In genomic region chr15:77974416-77975331, GRCh38 we compare ENCODE assay signal across 14 cellular contexts.
DNase-seq lines count a peak whose midpoint lies in the region; ATAC-seq and TF ChIP-seq lines count a peak whose summit lies in the region.
"Had no signal": no experiment of that assay in that cellular context is flagged by ENCODE, and none has a peak within 500 bp of the region (broad histone marks: within the 10 kb centered on the region; RNA-seq: fewer than 3 reads in every experiment).

No MANE protein-coding gene starts in this region.

- H3K36me3 Mint-ChIP-seq in T-helper 2 cell treated with Interferon-gamma antibody and Interleukin-4, amounts not matched to agents 5 μg/mL and 100 μg/mL, for 36 hours (ENCODE audit: low read depth), result no peaks in the 10 kb centered on the region

- peak; percentile 44 for DNase-seq in MG63
- DNase-seq in RWPE2 (ENCODE audit: low spot score), result peak; percentile 71
- no peak for DNase-seq in mesenchymal stem cell
- no peak for DNase-seq in sigmoid colon
- no peak for DNase-seq in T-helper 2 cell treated with Interferon-gamma antibody and Interleukin-4, amounts not matched to agents 5 μg/mL and 100 μg/mL, for 36 hours (ENCODE audit: low spot score)
- DNase-seq: ACHN, AML-193, COR-L47, GF-D8, NCI-H510A treated with DMSO at 0.1 percent for 48 hours, Peyer's patch had no signal

- H3K79me1 ChIP-seq in mesenchymal stem cell (replicated peaks; ENCODE audit: low read length, poor library complexity, severe bottlenecking), result no peaks in the 10 kb centered on the region

- H3K23ac ChIP-seq in mesenchymal stem cell (ENCODE audit: low read length in 2 of 2), result no peak overlapping the region

- no peak overlapping the region for H3K9ac ChIP-seq in mesenchymal stem cell (ENCODE audit: low read length)

- 86% methylated on average over 14 of the region's 14 CpGs for WGBS in mesenchymal stem cell
- 82 to 85% methylated on average over 14 of the region's 14 CpGs for WGBS in sigmoid colon, 2 donors

- intact Hi-C loops in sigmoid colon (cut with DNase I), result loop anchor here (2.0 kb wide), 1 partner anchor 16 kb away; no protein-coding TSS in a partner anchor

- no peak overlapping the region for H4K8ac ChIP-seq in mesenchymal stem cell (ENCODE audit: low read length)

- no peaks in the 10 kb centered on the region for H3K4me1 Mint-ChIP-seq in T-helper 2 cell treated with Interferon-gamma antibody and Interleukin-4, amounts not matched to agents 5 μg/mL and 100 μg/mL, for 36 hours (ENCODE audit: low read depth)

- H3K27ac Mint-ChIP-seq in T-helper 2 cell treated with Interferon-gamma antibody and Interleukin-4, amounts not matched to agents 5 μg/mL and 100 μg/mL, for 36 hours, result no peak overlapping the region

- H2BK120ac ChIP-seq in mesenchymal stem cell (ENCODE audit: low read depth, low read length), result no peak overlapping the region

- H3K36me3 ChIP-seq in MG63, result no peaks in the 10 kb centered on the region
- H3K36me3 ChIP-seq in RWPE2 (ENCODE audit: low read depth), result no peaks in the 10 kb centered on the region
- no peaks in the 10 kb centered on the region for H3K36me3 ChIP-seq in mesenchymal stem cell (ENCODE audit: control insufficient read depth in 1 of 2, insufficient read depth in 2 of 2, low read depth in 1 of 2, low read length in 2 of 2)
- no peaks in the 10 kb centered on the region for H3K36me3 ChIP-seq in sigmoid colon
- H3K36me3 ChIP-seq: Peyer's patch had no signal

- peak overlapping the region; percentile 52 for H4K91ac ChIP-seq in mesenchymal stem cell (ENCODE audit: low read length)

- no peak overlapping the region for H2AFZ ChIP-seq in mesenchymal stem cell (ENCODE audit: low read depth, low read length)

- TF ChIP-seq CTCF in RWPE2 (IDR thresholded peaks at IDR 0.05; ENCODE audit: poor library complexity, severe bottlenecking) (no peak), sigmoid colon (IDR thresholded peaks at IDR 0.05) (no peak)

- peak overlapping the region in 1 of 2 experiments; percentile 49 for H3K14ac ChIP-seq in mesenchymal stem cell (ENCODE audit: low read length in 2 of 2)

- no peak overlapping the region for H2AK5ac ChIP-seq in mesenchymal stem cell (ENCODE audit: low read length, severe bottlenecking)

- H3K4me3 Mint-ChIP-seq in T-helper 2 cell treated with Interferon-gamma antibody and Interleukin-4, amounts not matched to agents 5 μg/mL and 100 μg/mL, for 36 hours, result no peak overlapping the region

- no peaks in the 10 kb centered on the region for H3K27me3 ChIP-seq in MG63
- no peaks in the 10 kb centered on the region for H3K27me3 ChIP-seq in RWPE2 (ENCODE audit: insufficient read depth, poor library complexity, severe bottlenecking)
- no peaks in the 10 kb centered on the region for H3K27me3 ChIP-seq in mesenchymal stem cell (ENCODE audit: control insufficient read depth in 1 of 2, insufficient read depth in 1 of 2, low read length in 2 of 2)
- H3K27me3 ChIP-seq in sigmoid colon, result no peaks in the 10 kb centered on the region
- H3K27me3 ChIP-seq: Peyer's patch had no signal

- no peaks in the 10 kb centered on the region for H3K9me3 Mint-ChIP-seq in T-helper 2 cell treated with Interferon-gamma antibody and Interleukin-4, amounts not matched to agents 5 μg/mL and 100 μg/mL, for 36 hours

- H3K4ac ChIP-seq in mesenchymal stem cell (ENCODE audit: low read depth in 1 of 2, low read length in 2 of 2), result peak overlapping the region in 1 of 2 experiments; percentile 28

- peaks cover 5% of the 10 kb centered on the region for H3K27me3 Mint-ChIP-seq in T-helper 2 cell treated with Interferon-gamma antibody and Interleukin-4, amounts not matched to agents 5 μg/mL and 100 μg/mL, for 36 hours (ENCODE audit: low read depth)

- ATAC-seq in RWPE2 (ENCODE audit: low read depth) (no peak), GM19328 (IDR thresholded peaks at IDR 0.05; ENCODE audit: unreplicated experiment) (no peak), GM21576 (IDR thresholded peaks at IDR 0.05; ENCODE audit: unreplicated experiment) (no peak)
- ATAC-seq in activated CD4-positive, CD25-positive, alpha-beta regulatory T cell treated with anti-CD3 and anti-CD28 coated beads, Interleukin-2, amount 50 U/mL, for 24 hours, result no peak

- TF ChIP-seq EP300 in sigmoid colon (IDR thresholded peaks at IDR 0.05), result no peak

- no peaks in the 10 kb centered on the region for H3K4me1 ChIP-seq in RWPE2 (ENCODE audit: insufficient read depth, poor library complexity, severe bottlenecking)
- peaks cover 23% of the 10 kb centered on the region for H3K4me1 ChIP-seq in mesenchymal stem cell (ENCODE audit: control insufficient read depth, insufficient read depth, low read depth, low read length)
- H3K4me1 ChIP-seq in sigmoid colon, result peaks cover 0 to 27% (median 25%) of the 10 kb centered on the region in 4 donors

- no peak for TF ChIP-seq POLR2A in sigmoid colon (IDR thresholded peaks at IDR 0.05)

- H3K27ac ChIP-seq in RWPE2 (ENCODE audit: poor library complexity, severe bottlenecking) (no peak overlapping the region), mesenchymal stem cell (ENCODE audit: low read length, poor library complexity, severe bottlenecking) (no peak overlapping the region), sigmoid colon (peak overlapping the region in 3 of 4 donors; percentile 71 to 74 (median 73))
- H3K27ac ChIP-seq: Peyer's patch had no signal

- no peak overlapping the region for H2BK5ac ChIP-seq in mesenchymal stem cell (ENCODE audit: low read depth, low read length, poor library complexity, severe bottlenecking)

- H2BK12ac ChIP-seq in mesenchymal stem cell (ENCODE audit: low read length in 2 of 2), result no peak overlapping the region

- no peak overlapping the region for H3K4me3 ChIP-seq in MG63
- H3K4me3 ChIP-seq in RWPE2 (ENCODE audit: severe bottlenecking), result no peak overlapping the region
- H3K4me3 ChIP-seq in mesenchymal stem cell (ENCODE audit: insufficient read depth in 1 of 2, low read depth in 1 of 2, low read length in 2 of 2), result no peak overlapping the region
- H3K4me3 ChIP-seq in sigmoid colon, result no peak overlapping the region
- H3K4me3 ChIP-seq: Peyer's patch had no signal

- H3K4me2 ChIP-seq in mesenchymal stem cell (ENCODE audit: low read length, poor library complexity, severe bottlenecking), result no peak overlapping the region

- H3K9me3 ChIP-seq in MG63 (no peaks in the 10 kb centered on the region), RWPE2 (ENCODE audit: severe bottlenecking) (no peaks in the 10 kb centered on the region), mesenchymal stem cell (ENCODE audit: control insufficient read depth, low read length) (no peaks in the 10 kb centered on the region), sigmoid colon (no peaks in the 10 kb centered on the region)
- H3K9me3 ChIP-seq: Peyer's patch had no signal

- H3K18ac ChIP-seq in mesenchymal stem cell (ENCODE audit: low read depth in 1 of 2, low read length in 2 of 2), result no peak overlapping the region

- peak overlapping the region; percentile 26 for H2BK15ac ChIP-seq in mesenchymal stem cell (ENCODE audit: low read depth, poor library complexity, severe bottlenecking)

Comparison
In these comparisons a context has a peak if more than half of its experiments do, and no peak if none do; other contexts are left out.
1. DNase-seq: peak in MG63 (single experiment) and RWPE2 (single experiment); none in mesenchymal stem cell (single experiment), sigmoid colon (single experiment) and T-helper 2 cell treated with Interferon-gamma antibody and Interleukin-4, amounts not matched to agents 5 μg/mL and 100 μg/mL, for 36 hours (single experiment).
2. H3K27ac ChIP-seq: peak in sigmoid colon (3 of 4); none in RWPE2 (single experiment) and mesenchymal stem cell (single experiment).